9 cellular contexts compared by ENCODE assay signal in genomic region chr2:129456681-129457080, GRCh38.
"Had no signal": no experiment of that assay in that cellular context is flagged by ENCODE, and none has a peak within 500 bp of the region (broad histone marks: within the 10 kb centered on the region; RNA-seq: fewer than 3 reads in every experiment).

No MANE protein-coding gene starts in this region.

- DNase-seq: GM23248, GOT3, H7, HFFc6, KBM-7 had no signal

- H3K4me3 ChIP-seq: GM23248, HAP-1 had no signal

- H3K4me1 Mint-ChIP-seq: IgD-negative memory B cell had no signal

- H3K27ac Mint-ChIP-seq: HFFc6, IgD-negative memory B cell had no signal

- H3K36me3 ChIP-seq: HAP-1 had no signal

- H3K4me3 Mint-ChIP-seq: HFFc6, IgD-negative memory B cell had no signal

- H3K36me3 Mint-ChIP-seq: IgD-negative memory B cell had no signal

- H3K27me3 Mint-ChIP-seq: IgD-negative memory B cell had no signal

- FAIRE-seq: HepG2 had no signal

- ATAC-seq: HCT116, HepG2 had no signal
